19 cellular contexts compared by ENCODE assay signal in genomic region chr17:73109603-73110002, GRCh38. TPM values are rescaled to one million over a fixed set of nuclear protein-coding genes. Genes with fewer than 3 reads are reported as not detected.
"Had no signal": no experiment of that assay in that cellular context is flagged by ENCODE, and none has a peak within 500 bp of the region (broad histone marks: within the 10 kb centered on the region; RNA-seq: fewer than 3 reads in every experiment).

No MANE protein-coding gene starts in this region.

- H3K27ac ChIP-seq: colonic mucosa, esophagus squamous epithelium, foreskin keratinocyte, hepatocyte, sigmoid colon, stomach, thoracic aorta, upper lobe of left lung, vagina had no signal

- H3K79me2 ChIP-seq: hepatocyte had no signal

- H3K27me3 ChIP-seq: colonic mucosa, esophagus squamous epithelium, foreskin keratinocyte, hepatocyte, sigmoid colon, stomach, upper lobe of left lung, vagina had no signal

- H3K4me3 ChIP-seq: colonic mucosa, esophagus squamous epithelium, hepatocyte, sigmoid colon, stomach, thoracic aorta, upper lobe of left lung, vagina had no signal

- H3K36me3 ChIP-seq: colonic mucosa, esophagus squamous epithelium, sigmoid colon, stomach, thoracic aorta, upper lobe of left lung, vagina had no signal

- H3K27ac Mint-ChIP-seq: naive thymus-derived CD4-positive, alpha-beta T cell had no signal

- H3K9me3 ChIP-seq: colonic mucosa, esophagus squamous epithelium, sigmoid colon, thoracic aorta, upper lobe of left lung, vagina had no signal

- H3K4me1 Mint-ChIP-seq: naive thymus-derived CD4-positive, alpha-beta T cell had no signal

- H3K4me3 Mint-ChIP-seq: naive thymus-derived CD4-positive, alpha-beta T cell had no signal

- H3K4me1 ChIP-seq: colonic mucosa, esophagus squamous epithelium, foreskin keratinocyte, sigmoid colon, stomach, upper lobe of left lung, vagina had no signal

- ATAC-seq: foreskin keratinocyte; naive thymus-derived CD4-positive, alpha-beta T cell had no signal

- H2AFZ ChIP-seq: hepatocyte had no signal

- H3K36me3 Mint-ChIP-seq: naive thymus-derived CD4-positive, alpha-beta T cell had no signal

- DNase-seq: colonic mucosa; dermis blood vessel endothelial cell; esophagus squamous epithelium; foreskin keratinocyte; kidney glomerular epithelial cell; naive thymus-derived CD4-positive, alpha-beta T cell; sigmoid colon; small intestine; stimulated activated CD4-positive, alpha-beta T cell treated with anti-CD3 and anti-CD28 coated beads, Interleukin-12 subunit alpha, Interleukin-12 subunit beta, amount 100 ng/mL, for 4 hours; stimulated activated naive CD4-positive, alpha-beta T cell; stomach; substantia nigra; upper lobe of left lung had no signal

- H3K4me2 ChIP-seq: hepatocyte had no signal

RNA-seq across cellular contexts. Expression of gene SSTR2, which starts 55.2 kb away (rescaled TPM):
- total RNA-seq: dermis blood vessel endothelial cell; epithelial cell of proximal tubule; foreskin keratinocyte; lung microvascular endothelial cell; naive thymus-derived CD4-positive, alpha-beta T cell; pulmonary artery endothelial cell had no signal
- polyA plus RNA-seq: foreskin keratinocyte; naive thymus-derived CD4-positive, alpha-beta T cell had no signal
